In genomic region chr6:43798688-43799444, GRCh38 we compare ENCODE assay signal across 9 cellular contexts. TPM values are rescaled to one million over a fixed set of nuclear protein-coding genes. Genes with fewer than 3 reads are reported as not detected.
DNase-seq lines count a peak whose midpoint lies in the region; FAIRE-seq and TF ChIP-seq lines count a peak whose summit lies in the region.
"Had no signal": no experiment of that assay in that cellular context is flagged by ENCODE, and none has a peak within 500 bp of the region (broad histone marks: within the 10 kb centered on the region; RNA-seq: fewer than 3 reads in every experiment).

No MANE protein-coding gene starts in this region.

- peak; percentile 50 for DNase-seq in NCI-H510A (lab: John Stamatoyannopoulos, UW)
- DNase-seq in NCI-H510A treated with DMSO at 0.1 percent for 48 hours (lab: John Stamatoyannopoulos, UW) = no peak
- DNase-seq in HTR-8/SVneo (ENCODE audit: insufficient read length, low spot score) = peak; percentile 73
- DNase-seq in activated T-helper 1 cell treated with anti-CD3 and anti-CD28 coated beads, Interleukin-12 subunit alpha, Interleukin-12 subunit beta, Interleukin-2, Interleukin-4 antibody, amounts not matched to agents 30 ng/mL and 10 ng/mL and 1 ng/mL, durations not matched to agents 14 hours and 24 hours and 36 hours (ENCODE audit: low spot score) = no peak
- DNase-seq in kidney = peak; percentile 93
- DNase-seq in amniotic stem cell (lab: John Stamatoyannopoulos, UW) = no peak
- DNase-seq in endodermal cell = no peak
- DNase-seq in germinal center (ENCODE audit: low spot score) = no peak

- WGBS in endodermal cell (ENCODE audit: insufficient coverage in 1 of 2, insufficient read length in 1 of 2), 2 experiments = 79 to 86% methylated on average over 6 to 10 of the region's 10 CpGs

- H3K27me3 Mint-ChIP-seq in activated T-helper 1 cell treated with anti-CD3 and anti-CD28 coated beads, Interleukin-12 subunit alpha, Interleukin-12 subunit beta, Interleukin-2, Interleukin-4 antibody, amounts not matched to agents 30 ng/mL and 10 ng/mL and 1 ng/mL, durations not matched to agents 14 hours and 24 hours and 36 hours (ENCODE audit: insufficient read depth) = peaks cover 2% of the 10 kb centered on the region
- no peaks in the 10 kb centered on the region for H3K27me3 Mint-ChIP-seq in endodermal cell (ENCODE audit: insufficient read depth)

- no peaks in the 10 kb centered on the region for H3K9me3 Mint-ChIP-seq in activated T-helper 1 cell treated with anti-CD3 and anti-CD28 coated beads, Interleukin-12 subunit alpha, Interleukin-12 subunit beta, Interleukin-2, Interleukin-4 antibody, amounts not matched to agents 30 ng/mL and 10 ng/mL and 1 ng/mL, durations not matched to agents 14 hours and 24 hours and 36 hours
- H3K9me3 Mint-ChIP-seq in endodermal cell = no peaks in the 10 kb centered on the region

- H3K4me3 Mint-ChIP-seq in activated T-helper 1 cell treated with anti-CD3 and anti-CD28 coated beads, Interleukin-12 subunit alpha, Interleukin-12 subunit beta, Interleukin-2, Interleukin-4 antibody, amounts not matched to agents 30 ng/mL and 10 ng/mL and 1 ng/mL, durations not matched to agents 14 hours and 24 hours and 36 hours = peak overlapping the region; percentile 35
- H3K4me3 Mint-ChIP-seq in endodermal cell = no peak overlapping the region

- H3K36me3 Mint-ChIP-seq in activated T-helper 1 cell treated with anti-CD3 and anti-CD28 coated beads, Interleukin-12 subunit alpha, Interleukin-12 subunit beta, Interleukin-2, Interleukin-4 antibody, amounts not matched to agents 30 ng/mL and 10 ng/mL and 1 ng/mL, durations not matched to agents 14 hours and 24 hours and 36 hours (ENCODE audit: low read depth) = no peaks in the 10 kb centered on the region
- H3K36me3 Mint-ChIP-seq in endodermal cell (ENCODE audit: low read depth) = no peaks in the 10 kb centered on the region

- H3K4me3 ChIP-seq in kidney (ENCODE audit: low read length in 2 of 2) (no peak overlapping the region), endodermal cell (ENCODE audit: low read length) (no peak overlapping the region)

- H3K4me1 Mint-ChIP-seq in activated T-helper 1 cell treated with anti-CD3 and anti-CD28 coated beads, Interleukin-12 subunit alpha, Interleukin-12 subunit beta, Interleukin-2, Interleukin-4 antibody, amounts not matched to agents 30 ng/mL and 10 ng/mL and 1 ng/mL, durations not matched to agents 14 hours and 24 hours and 36 hours (ENCODE audit: low read depth) = peaks cover 25% of the 10 kb centered on the region
- peaks cover 20% of the 10 kb centered on the region for H3K4me1 Mint-ChIP-seq in endodermal cell

- peak overlapping the region; percentile 46 for H3K27ac Mint-ChIP-seq in activated T-helper 1 cell treated with anti-CD3 and anti-CD28 coated beads, Interleukin-12 subunit alpha, Interleukin-12 subunit beta, Interleukin-2, Interleukin-4 antibody, amounts not matched to agents 30 ng/mL and 10 ng/mL and 1 ng/mL, durations not matched to agents 14 hours and 24 hours and 36 hours
- no peak overlapping the region for H3K27ac Mint-ChIP-seq in endodermal cell

- no peaks in the 10 kb centered on the region for H3K9me3 ChIP-seq in kidney (ENCODE audit: control insufficient read depth in 1 of 2, low read length in 2 of 2)
- H3K9me3 ChIP-seq in endodermal cell (ENCODE audit: control insufficient read depth, low read length) = no peaks in the 10 kb centered on the region

- H3K4me1 ChIP-seq in kidney (ENCODE audit: control insufficient read depth in 1 of 2, insufficient read depth in 1 of 2, low read depth in 1 of 2, low read length in 2 of 2) (peaks cover 9 to 13% of the 10 kb centered on the region in 2 donors), endodermal cell (ENCODE audit: control insufficient read depth, insufficient read depth, low read length) (peaks cover 8% of the 10 kb centered on the region)

- TF ChIP-seq CTCF in kidney (IDR thresholded peaks at IDR 0.05; ENCODE audit: borderline replicate concordance, extremely low read depth, insufficient read depth) (no peak), endodermal cell (conservative IDR thresholded peaks at IDR 0.05) (no peak)

- no peaks in the 10 kb centered on the region for H3K27me3 ChIP-seq in endodermal cell (ENCODE audit: control insufficient read depth, insufficient read depth, low read length, poor library complexity, severe bottlenecking)

- H3K36me3 ChIP-seq in kidney (ENCODE audit: control insufficient read depth in 1 of 2, insufficient read depth in 2 of 2, low read length in 2 of 2) = no peaks in the 10 kb centered on the region
- H3K36me3 ChIP-seq in endodermal cell (ENCODE audit: control insufficient read depth, insufficient read depth, low read length) = no peaks in the 10 kb centered on the region

- intact Hi-C loops in activated T-helper 1 cell treated with anti-CD3 and anti-CD28 coated beads, Interleukin-12 subunit alpha, Interleukin-12 subunit beta, Interleukin-2, Interleukin-4 antibody, amounts not matched to agents 30 ng/mL and 10 ng/mL and 1 ng/mL, durations not matched to agents 14 hours and 24 hours and 36 hours (cut with micrococcal nuclease) = no loop called here
- intact Hi-C loops in kidney (cut with DNase I) = no loop called here

- FAIRE-seq in HTR-8/SVneo (lab: Jason Lieb, UNC) (peak; percentile 66), kidney (lab: Jason Lieb, UNC) (no peak)

- H3K9ac ChIP-seq in kidney (ENCODE audit: low read length in 2 of 2) (peak overlapping the region in 1 of 2 donors; percentile 22), endodermal cell (ENCODE audit: extremely low read depth, low read length, poor library complexity, severe bottlenecking) (no peak overlapping the region)

- H3K27ac ChIP-seq in kidney (ENCODE audit: low read depth in 2 of 2, low read length in 2 of 2) (peak overlapping the region in 1 of 2 donors; percentile 7), endodermal cell (ENCODE audit: low read depth, low read length) (no peak overlapping the region)
- H3K27ac ChIP-seq: VCaP had no signal

RNA-seq across cellular contexts. Expression of gene VEGFA, which starts 28.9 kb away (rescaled TPM):
- total RNA-seq in activated T-helper 1 cell treated with anti-CD3 and anti-CD28 coated beads, Interleukin-12 subunit alpha, Interleukin-12 subunit beta, Interleukin-2, Interleukin-4 antibody, amounts not matched to agents 30 ng/mL and 10 ng/mL and 1 ng/mL, durations not matched to agents 14 hours and 24 hours and 36 hours = 42.3 and 43.2 TPM in 2 replicates
- total RNA-seq in kidney (36.3 TPM), endodermal cell (100 to 1,000 TPM; 163 to 254 TPM)
- polyA plus RNA-seq in kidney (ENCODE audit: insufficient read depth, low read depth, low replicate concordance) = 111 TPM
- polyA plus RNA-seq in endodermal cell (2013, experiment 1 of 2) = 129 TPM
- 99.2 TPM for polyA plus RNA-seq in endodermal cell (2013, experiment 2 of 2)

Comparison
In these comparisons a context has a peak if more than half of its experiments do, and no peak if none do; other contexts are left out.
1. DNase-seq: peak in NCI-H510A (single experiment), HTR-8/SVneo (single experiment) and kidney (single experiment); none in NCI-H510A treated with DMSO at 0.1 percent for 48 hours (single experiment), activated T-helper 1 cell treated with anti-CD3 and anti-CD28 coated beads, Interleukin-12 subunit alpha, Interleukin-12 subunit beta, Interleukin-2, Interleukin-4 antibody, amounts not matched to agents 30 ng/mL and 10 ng/mL and 1 ng/mL, durations not matched to agents 14 hours and 24 hours and 36 hours (single experiment), amniotic stem cell (single experiment), endodermal cell (single experiment) and germinal center (single experiment).